8 cellular contexts compared by ENCODE assay signal in genomic region chr11:108496643-108497256, GRCh38. TPM values are rescaled to one million over a fixed set of nuclear protein-coding genes. Genes with fewer than 3 reads are reported as not detected.
A peak's percentile ranks its signal among the peaks of the same experiment; 100 is the strongest.
DNase-seq lines count a peak whose midpoint lies in the region; ATAC-seq and TF ChIP-seq lines count a peak whose summit lies in the region.

No MANE protein-coding gene starts in this region.

- intact Hi-C loops in colonic mucosa (cut with DNase I): no loop called here

- H3K36me3 ChIP-seq in BJ (ENCODE audit: control insufficient read depth, insufficient read depth, low read length): no peaks in the 10 kb centered on the region
- H3K36me3 ChIP-seq in colonic mucosa: no peaks in the 10 kb centered on the region

- TF ChIP-seq CTCF in BJ (IDR thresholded peaks at IDR 0.05; ENCODE audit: insufficient read depth, low read depth, low read length) (no peak), HL-60 (IDR thresholded peaks at IDR 0.05; ENCODE audit: insufficient read depth, low read length) (no peak), colonic mucosa (IDR thresholded peaks at IDR 0.05) (no peak)

- H3K36me3 Mint-ChIP-seq in naive B cell: no peaks in the 10 kb centered on the region

- no peaks in the 10 kb centered on the region for H3K9me3 Mint-ChIP-seq in naive B cell

- CTCF ChIA-PET in BJ (lab: Yijun Ruan, JAX): no interaction called here

- H3K4me3 Mint-ChIP-seq in naive B cell: peak overlapping the region in 7 of 8 donors; percentile 95 to 100 (median 99)

- H3K27ac Mint-ChIP-seq in naive B cell: peak overlapping the region; percentile 30 to 99 (median 96)

- peaks cover 13 to 21% (median 14%) of the 10 kb centered on the region in 3 donors for H3K4me1 Mint-ChIP-seq in naive B cell

- H3K27ac ChIP-seq in HL-60 (replicated peaks): peak overlapping the region; percentile 41
- peak overlapping the region; percentile 98 for H3K27ac ChIP-seq in colonic mucosa

- POLR2A ChIA-PET in BJ (lab: Charles Lee): no interaction called here

- peak overlapping the region; percentile 65 to 67 for H3K9ac ChIP-seq in colonic mucosa (ENCODE audit: low read depth in 2 of 2, low read length in 2 of 2)

- H3K27me3 ChIP-seq in BJ (ENCODE audit: control insufficient read depth, insufficient read depth, low read length): no peaks in the 10 kb centered on the region
- no peaks in the 10 kb centered on the region for H3K27me3 ChIP-seq in HL-60 (ENCODE audit: insufficient read depth, poor library complexity, severe bottlenecking)
- no peaks in the 10 kb centered on the region for H3K27me3 ChIP-seq in colonic mucosa

- no peak for DNase-seq in BJ (ENCODE audit: low read depth)
- DNase-seq in HL-60 (ENCODE audit: low read depth in 1 of 2, low spot score in 1 of 2): no peak
- no peak for DNase-seq in colonic mucosa
- DNase-seq in naive B cell: no peak
- DNase-seq in stimulated activated CD4-positive, alpha-beta T cell treated with anti-CD3 and anti-CD28 coated beads, Interleukin-15, amount 100 ng/mL, for 24 hours: no peak
- no peak for DNase-seq in A172 (ENCODE audit: low spot score)

- no peaks in the 10 kb centered on the region for H3K4me1 ChIP-seq in colonic mucosa

- ATAC-seq in naive B cell (ENCODE audit: low read depth in 2 of 2): no peak
- no peak for ATAC-seq in GM18909 (IDR thresholded peaks at IDR 0.05; ENCODE audit: poor library complexity, unreplicated experiment)
- no peak for ATAC-seq in GM21528 (IDR thresholded peaks at IDR 0.05; ENCODE audit: low FRiP score, unreplicated experiment)

- H3K4me3 ChIP-seq in BJ (ENCODE audit: low read depth, low read length): peak overlapping the region; percentile 57
- no peak overlapping the region for H3K4me3 ChIP-seq in HL-60 (replicated peaks; ENCODE audit: insufficient read depth, low read length)
- H3K4me3 ChIP-seq in colonic mucosa: no peak overlapping the region

- no peaks in the 10 kb centered on the region for H3K9me3 ChIP-seq in colonic mucosa

- H3K27me3 Mint-ChIP-seq in naive B cell: no peaks in the 10 kb centered on the region

RNA-seq across cellular contexts. Expression of gene POGLUT3, which starts 1.4 kb away (rescaled TPM):
- polyA plus RNA-seq in BJ (2011; rRNA removed) (20.8 and 34.1 TPM in 2 replicates), naive B cell (ENCODE audit: low read depth in 6 of 6) (1 to 10 TPM; 1.5 to 5.1 (median 3.7) TPM)
- polyA minus RNA-seq in BJ (2011; rRNA and poly(A)+ RNA removed): 10.3 and 12.3 TPM in 2 replicates
- total RNA-seq in colonic mucosa: 10 to 100 TPM; 15.8 to 19.6 TPM
- 43.1 and 46.0 TPM in 2 replicates for total RNA-seq in A172 (2014; rRNA removed; shearing (Covaris generic))

RNA-seq across cellular contexts. Expression of gene C11orf65, which starts 29.4 kb away (rescaled TPM):
- 0.18 and 0.54 TPM in 2 replicates for polyA plus RNA-seq in BJ (2011; rRNA removed)
- not detected in 2 replicates for polyA minus RNA-seq in BJ (2011; rRNA and poly(A)+ RNA removed)
- total RNA-seq in colonic mucosa: under 1 TPM; 0.50 to 0.64 TPM
- 1 to 10 TPM in 4 of 6 donors, under 1 TPM in 1, not detected in 1; 0.48 to 2.4 (median 1.8) TPM for polyA plus RNA-seq in naive B cell (ENCODE audit: low read depth in 6 of 6)
- 0.28 and 0.53 TPM in 2 replicates for total RNA-seq in A172 (2014; rRNA removed; shearing (Covaris generic))
